ENCODE assay signal across 11 cellular contexts in genomic region chr10:108545921-108546320, GRCh38.
DNase-seq lines count a peak whose midpoint lies in the region; ATAC-seq lines count a peak whose summit lies in the region.
"Had no signal": no experiment of that assay in that cellular context is flagged by ENCODE, and none has a peak within 500 bp of the region (broad histone marks: within the 10 kb centered on the region; RNA-seq: fewer than 3 reads in every experiment).

No MANE protein-coding gene starts in this region.

- POLR2A ChIA-PET in activated CD4-positive, alpha-beta memory T cell treated with anti-CD3 and anti-CD28 coated beads, Interleukin-2, amount 10 ng/mL, durations not matched to agents 7 days and 5 days (lab: Charles Lee): no interaction called here

- no peaks in the 10 kb centered on the region for H3K9me3 Mint-ChIP-seq in activated CD4-positive, alpha-beta memory T cell treated with anti-CD3 and anti-CD28 coated beads, Interleukin-2, amount 10 ng/mL, durations not matched to agents 7 days and 5 days

- intact Hi-C loops in cardiac septum (cut with DNase I): no loop called here

- DNase-seq in iPS-NIHi7 (ENCODE audit: extremely low spot score) (peak; percentile 13), GM19240 (ENCODE audit: insufficient read length, low spot score) (no peak), LoVo (ENCODE audit: low spot score) (no peak), cardiac septum (ENCODE audit: low spot score) (no peak)
- DNase-seq in activated CD4-positive, alpha-beta memory T cell treated with anti-CD3 and anti-CD28 coated beads, Interleukin-2, amount 10 ng/mL, durations not matched to agents 7 days and 5 days: no peak
- DNase-seq: DMS79, foreskin keratinocyte, T-helper 9 cell had no signal

- H3K36me3 Mint-ChIP-seq in activated CD4-positive, alpha-beta memory T cell treated with anti-CD3 and anti-CD28 coated beads, Interleukin-2, amount 10 ng/mL, durations not matched to agents 7 days and 5 days (ENCODE audit: low read depth): no peaks in the 10 kb centered on the region

- H3K27ac Mint-ChIP-seq in activated CD4-positive, alpha-beta memory T cell treated with anti-CD3 and anti-CD28 coated beads, Interleukin-2, amount 10 ng/mL, durations not matched to agents 7 days and 5 days: no peak overlapping the region

- no peaks in the 10 kb centered on the region for H3K4me1 Mint-ChIP-seq in activated CD4-positive, alpha-beta memory T cell treated with anti-CD3 and anti-CD28 coated beads, Interleukin-2, amount 10 ng/mL, durations not matched to agents 7 days and 5 days

- CTCF ChIA-PET in activated CD4-positive, alpha-beta memory T cell treated with anti-CD3 and anti-CD28 coated beads, Interleukin-2, amount 10 ng/mL, durations not matched to agents 7 days and 5 days (lab: Charles Lee): no interaction called here

- no peak overlapping the region for H3K4me3 Mint-ChIP-seq in activated CD4-positive, alpha-beta memory T cell treated with anti-CD3 and anti-CD28 coated beads, Interleukin-2, amount 10 ng/mL, durations not matched to agents 7 days and 5 days

- ATAC-seq in GM19023 (IDR thresholded peaks at IDR 0.05; ENCODE audit: unreplicated experiment) (peak; percentile 79), GM21723 (IDR thresholded peaks at IDR 0.05; ENCODE audit: unreplicated experiment) (peak; percentile 83), HG03175 (IDR thresholded peaks at IDR 0.05; ENCODE audit: unreplicated experiment) (peak; percentile 90)
- ATAC-seq: foreskin keratinocyte had no signal

- H3K27me3 Mint-ChIP-seq in activated CD4-positive, alpha-beta memory T cell treated with anti-CD3 and anti-CD28 coated beads, Interleukin-2, amount 10 ng/mL, durations not matched to agents 7 days and 5 days: no peaks in the 10 kb centered on the region
